In genomic region chr14:35386673-35387125, GRCh38 we compare ENCODE assay signal across 13 cellular contexts. TPM values are rescaled to one million over a fixed set of nuclear protein-coding genes. Genes with fewer than 3 reads are reported as not detected.
DNase-seq lines count a peak whose midpoint lies in the region; ATAC-seq, FAIRE-seq and TF ChIP-seq lines count a peak whose summit lies in the region.
"Had no signal": no experiment of that assay in that cellular context is flagged by ENCODE, and none has a peak within 500 bp of the region (broad histone marks: within the 10 kb centered on the region; RNA-seq: fewer than 3 reads in every experiment).

No MANE protein-coding gene starts in this region.

- H3K79me2 ChIP-seq in K562 (ENCODE audit: control insufficient read depth, insufficient read depth, low read length): no peaks in the 10 kb centered on the region

- no peaks in the 10 kb centered on the region for H3K27me3 Mint-ChIP-seq in natural killer cell treated with Interleukin-12 subunit alpha and Interleukin-12 subunit beta and Interleukin-15 and Interleukin-18, amount 100 ng/mL, for 72 hours
- no peaks in the 10 kb centered on the region for H3K27me3 Mint-ChIP-seq in natural killer cell (ENCODE audit: low read depth in 2 of 2)
- no peaks in the 10 kb centered on the region for H3K27me3 Mint-ChIP-seq in stimulated activated naive CD8-positive, alpha-beta T cell treated with anti-CD3 and anti-CD28 coated beads, Interleukin-15, amount 100 ng/mL, for 72 hours
- H3K27me3 Mint-ChIP-seq: naive thymus-derived CD8-positive, alpha-beta T cell had no signal

- POLR2A ChIA-PET in K562 (lab: Yijun Ruan, JAX) (interaction anchor here (0.6 to 3.3 kb wide), 5 partner anchors 12 to 218 kb away, joined by 3 to 16 read pairs (median 4); partner anchors contain the start of gene PSMA6), HEK293T (lab: Yijun Ruan, JAX) (interaction anchor here (1.8 kb wide), 1 partner anchor 17 kb away, joined by 5 read pairs; no protein-coding TSS in a partner anchor)

- H2AFZ ChIP-seq in K562 (ENCODE audit: low read depth, low read length): peak overlapping the region; percentile 82

- WGBS in K562 (ENCODE audit: insufficient coverage, low coverage, missing lambda C conversion rate): 2% methylated on average over 12 of the region's 12 CpGs

- H3K36me3 Mint-ChIP-seq in natural killer cell treated with Interleukin-12 subunit alpha and Interleukin-12 subunit beta and Interleukin-15 and Interleukin-18, amount 100 ng/mL, for 72 hours: no peaks in the 10 kb centered on the region
- H3K36me3 Mint-ChIP-seq in natural killer cell: no peaks in the 10 kb centered on the region
- H3K36me3 Mint-ChIP-seq: naive thymus-derived CD8-positive, alpha-beta T cell had no signal

- peaks cover 5% of the 10 kb centered on the region in 2 donors for H3K4me1 Mint-ChIP-seq in natural killer cell treated with Interleukin-12 subunit alpha and Interleukin-12 subunit beta and Interleukin-15 and Interleukin-18, amount 100 ng/mL, for 72 hours (ENCODE audit: low read depth in 2 of 2)
- H3K4me1 Mint-ChIP-seq in natural killer cell: no peaks in the 10 kb centered on the region
- no peaks in the 10 kb centered on the region for H3K4me1 Mint-ChIP-seq in stimulated activated naive CD8-positive, alpha-beta T cell treated with anti-CD3 and anti-CD28 coated beads, Interleukin-15, amount 100 ng/mL, for 72 hours

- H3K9me3 ChIP-seq in K562 (replicated peaks; ENCODE audit: control insufficient read depth, insufficient read depth, low read depth, low read length) (no peaks in the 10 kb centered on the region), vagina (no peaks in the 10 kb centered on the region)

- peak overlapping the region in 1 of 2 experiments; percentile 47; a peak in 2 of 4 replicates for H3K9ac ChIP-seq in K562 (ENCODE audit: insufficient read depth in 1 of 2, low read depth in 2 of 2, low read length in 2 of 2)

- no peak for TF ChIP-seq EP300 in K562 (IDR thresholded peaks at IDR 0.05; ENCODE audit: low read length)

- peaks cover 36 to 42% of the 10 kb centered on the region in 2 experiments; a peak in 4 of 5 replicates for H3K4me1 ChIP-seq in K562 (replicated peaks in 1 of 2; ENCODE audit: control insufficient read depth in 2 of 2, insufficient read depth in 2 of 2, low read length in 2 of 2)
- H3K4me1 ChIP-seq in vagina: peaks cover 49% of the 10 kb centered on the region

- BruUV-seq in K562 (replicated peaks; lab: Mats Ljungman, UMichigan): no TSS peak

- ATAC-seq in natural killer cell treated with Interleukin-12 subunit alpha and Interleukin-12 subunit beta and Interleukin-15 and Interleukin-18, amount 100 ng/mL, for 72 hours: no peak
- ATAC-seq in natural killer cell (no peak), K562 (peak; percentile 94), HG02610 (IDR thresholded peaks at IDR 0.05; ENCODE audit: unreplicated experiment) (no peak)
- no peak for ATAC-seq in stimulated activated naive CD8-positive, alpha-beta T cell treated with anti-CD3 and anti-CD28 coated beads, Interleukin-15, amount 100 ng/mL, for 72 hours
- ATAC-seq: naive thymus-derived CD8-positive, alpha-beta T cell had no signal

- H3K36me3 ChIP-seq in K562 (ENCODE audit: control insufficient read depth, insufficient read depth, low read length) (no peaks in the 10 kb centered on the region), vagina (no peaks in the 10 kb centered on the region)

- DNase-seq in natural killer cell treated with Interleukin-12 subunit alpha and Interleukin-12 subunit beta and Interleukin-15 and Interleukin-18, amount 100 ng/mL, for 72 hours (ENCODE audit: low spot score): peak; percentile 54
- no peak for DNase-seq in natural killer cell
- DNase-seq in K562 (ENCODE audit: extremely low read depth in 1 of 4, low spot score in 3 of 4): peak in 2 of 4 experiments; percentile 76 to 92
- peak; percentile 48 for DNase-seq in kidney tubule cell (ENCODE audit: low spot score)
- DNase-seq in vagina (ENCODE audit: extremely low spot score in 2 of 2): no peak
- no peak for DNase-seq in stimulated activated naive CD8-positive, alpha-beta T cell treated with anti-CD3 and anti-CD28 coated beads, Interleukin-15, amount 100 ng/mL, for 72 hours
- no peak for DNase-seq in HEK293T (ENCODE audit: extremely low spot score)
- DNase-seq: activated CD4-positive, alpha-beta T cell treated with anti-CD3 and anti-CD28 coated beads for 1 hour; activated effector memory CD4-positive, alpha-beta T cell treated with anti-CD3 and anti-CD28 coated beads, Interleukin-2, amount 50 U/mL, for 16 hours; naive thymus-derived CD8-positive, alpha-beta T cell; stimulated activated CD4-positive, alpha-beta T cell treated with anti-CD3 and anti-CD28 coated beads, Interleukin-4, amount 100 ng/mL, for 24 hours had no signal

- H3K9me1 ChIP-seq in K562 (ENCODE audit: control insufficient read depth, insufficient read depth, low read length): no peaks in the 10 kb centered on the region

- no peaks in the 10 kb centered on the region for H3K27me3 ChIP-seq in K562 (ENCODE audit: control insufficient read depth in 2 of 2, insufficient read depth in 2 of 2, low read length in 2 of 2)
- H3K27me3 ChIP-seq in vagina: no peaks in the 10 kb centered on the region

- no peak for TF ChIP-seq RAD21 in K562 (CRISPR knock-in tag; conservative IDR thresholded peaks at IDR 0.05 in 1 of 2, IDR thresholded peaks at IDR 0.05 in 1 of 2)

- peak overlapping the region; percentile 77 for H3K4me2 ChIP-seq in K562 (ENCODE audit: insufficient read depth, low read length)

- intact Hi-C loops in natural killer cell (cut with micrococcal nuclease) (no loop called here), K562 (cut with micrococcal nuclease) (no loop called here), vagina (cut with DNase I) (no loop called here)

- CTCF ChIA-PET in K562 (lab: Yijun Ruan, JAX; ENCODE audit: low intra/inter-chr PET ratio) (no interaction called here), HEK293T (lab: Yijun Ruan, JAX) (no interaction called here)

- H3K9me3 Mint-ChIP-seq in natural killer cell treated with Interleukin-12 subunit alpha and Interleukin-12 subunit beta and Interleukin-15 and Interleukin-18, amount 100 ng/mL, for 72 hours: no peaks in the 10 kb centered on the region
- no peaks in the 10 kb centered on the region for H3K9me3 Mint-ChIP-seq in natural killer cell
- H3K9me3 Mint-ChIP-seq in stimulated activated naive CD8-positive, alpha-beta T cell treated with anti-CD3 and anti-CD28 coated beads, Interleukin-15, amount 100 ng/mL, for 72 hours: no peaks in the 10 kb centered on the region
- H3K9me3 Mint-ChIP-seq: dendritic cell treated with granulocyte-macrophage colony-stimulating factor and Interleukin-4, amounts not matched to agents 40 ng/mL and 50 ng/mL, for 4 days; naive thymus-derived CD8-positive, alpha-beta T cell had no signal

- no peak overlapping the region for H3K4me3 Mint-ChIP-seq in natural killer cell treated with Interleukin-12 subunit alpha and Interleukin-12 subunit beta and Interleukin-15 and Interleukin-18, amount 100 ng/mL, for 72 hours
- H3K4me3 Mint-ChIP-seq in natural killer cell: no peak overlapping the region
- no peak overlapping the region for H3K4me3 Mint-ChIP-seq in stimulated activated naive CD8-positive, alpha-beta T cell treated with anti-CD3 and anti-CD28 coated beads, Interleukin-15, amount 100 ng/mL, for 72 hours
- H3K4me3 Mint-ChIP-seq: dendritic cell treated with granulocyte-macrophage colony-stimulating factor and Interleukin-4, amounts not matched to agents 40 ng/mL and 50 ng/mL, for 4 days; naive thymus-derived CD8-positive, alpha-beta T cell had no signal

- H3K27ac ChIP-seq in K562 (ENCODE audit: extremely low read depth, low read depth, low read length) (peak overlapping the region; percentile 83), vagina (peak overlapping the region; percentile 91)

- no peak overlapping the region for H3K4me3 ChIP-seq in K562
- H3K4me3 ChIP-seq in vagina: no peak overlapping the region

- H3K27ac Mint-ChIP-seq in natural killer cell treated with Interleukin-12 subunit alpha and Interleukin-12 subunit beta and Interleukin-15 and Interleukin-18, amount 100 ng/mL, for 72 hours: no peak overlapping the region
- H3K27ac Mint-ChIP-seq in natural killer cell: no peak overlapping the region
- H3K27ac Mint-ChIP-seq in stimulated activated naive CD8-positive, alpha-beta T cell treated with anti-CD3 and anti-CD28 coated beads, Interleukin-15, amount 100 ng/mL, for 72 hours: no peak overlapping the region
- H3K27ac Mint-ChIP-seq: dendritic cell treated with granulocyte-macrophage colony-stimulating factor and Interleukin-4, amounts not matched to agents 40 ng/mL and 50 ng/mL, for 4 days had no signal

- H4K20me1 ChIP-seq in K562 (replicated peaks; ENCODE audit: control insufficient read depth, insufficient read depth, low read length): no peaks in the 10 kb centered on the region

- peak; percentile 96 for FAIRE-seq in K562 (lab: Jason Lieb, UNC)

- TF ChIP-seq POLR2A in K562 (conservative IDR thresholded peaks at IDR 0.05): peak; percentile 60; the same call in 1 of the 2 replicates
- TF ChIP-seq POLR2A in vagina (IDR thresholded peaks at IDR 0.05): no peak

- TF ChIP-seq CTCF in natural killer cell (IDR thresholded peaks at IDR 0.05): no peak
- TF ChIP-seq CTCF in K562 (IDR thresholded peaks at IDR 0.05 in 2 of 3, conservative IDR thresholded peaks at IDR 0.05 in 1 of 3; ENCODE audit: insufficient read depth in 2 of 3, low read depth in 1 of 3, low read length in 3 of 3): no peak
- no peak for TF ChIP-seq CTCF in vagina (IDR thresholded peaks at IDR 0.05)

- in situ Hi-C loops in K562 (cut with MboI): no loop called here

RNA-seq across cellular contexts. Expression of gene NFKBIA, which starts 17.9 kb away (rescaled TPM):
- total RNA-seq in natural killer cell treated with Interleukin-12 subunit alpha and Interleukin-12 subunit beta and Interleukin-15 and Interleukin-18, amount 100 ng/mL, for 72 hours: 1,000 to 10,000 TPM; 1,092 to 1,804 TPM
- total RNA-seq in natural killer cell (1,000 to 10,000 TPM; 2,039 to 3,339 (median 2,499) TPM), K562 (2014; rRNA removed) (20.9 and 39.6 TPM in 2 replicates), K562 (2014; rRNA removed; fragmentation: Illumina TruSeq; extraction: Trizol) (16.7 and 17.7 TPM in 2 replicates), K562 (2015; rRNA removed; fragmentation: Illumina TruSeq; extraction: Trizol) (31.8 and 34.5 TPM in 2 replicates), K562 (2021) (21.3 and 22.7 TPM in 2 replicates), vagina (1,179 TPM)
- total RNA-seq in K562 (2011; cell fraction: chromatin; rRNA removed; ENCODE audit: low replicate concordance): 39.0 and 119 TPM in 2 replicates
- 77.4 and 121 TPM in 2 replicates for total RNA-seq in K562 (2011; cell fraction: nucleolus; rRNA removed)
- 50.6 and 60.0 TPM in 2 replicates for total RNA-seq in K562 (2011; cell fraction: nucleoplasm; rRNA removed)
- polyA plus RNA-seq in K562 (2011; rRNA removed) (15.0 and 23.8 TPM in 2 replicates), K562 (2014; fragmentation: Illumina TruSeq; extraction: Trizol) (23.8 and 24.4 TPM in 2 replicates), K562 (2014; fragmentation: Nextera tagmentation; extraction: Ambion mirVana) (1 to 10 TPM; 6.9 to 8.8 TPM), K562 (2014; rRNA removed) (15.3 and 18.2 TPM in 2 replicates)
- polyA plus RNA-seq in K562 (2011; cell fraction: cytosol; rRNA removed): 17.5 and 26.1 TPM in 2 replicates
- polyA plus RNA-seq in K562 (2011; cell fraction: nucleus; rRNA removed): 75.3 and 106 TPM in 2 replicates
- polyA plus RNA-seq in K562 (2012): 23.5 and 32.0 TPM in 2 replicates
- polyA minus RNA-seq in K562 (2011; rRNA and poly(A)+ RNA removed): 19.5 and 24.3 TPM in 2 replicates
- polyA minus RNA-seq in K562 (2011; cell fraction: cytosol; rRNA and poly(A)+ RNA removed): 17.6 and 21.0 TPM in 2 replicates
- 67.9 and 90.0 TPM in 2 replicates for polyA minus RNA-seq in K562 (2011; cell fraction: nucleus; rRNA and poly(A)+ RNA removed)

Comparison
In these comparisons a context has a peak if more than half of its experiments do, and no peak if none do; other contexts are left out.
1. DNase-seq: peak in natural killer cell treated with Interleukin-12 subunit alpha and Interleukin-12 subunit beta and Interleukin-15 and Interleukin-18, amount 100 ng/mL, for 72 hours (single experiment) and kidney tubule cell (single experiment); none in natural killer cell (single experiment), vagina (0 of 2), stimulated activated naive CD8-positive, alpha-beta T cell treated with anti-CD3 and anti-CD28 coated beads, Interleukin-15, amount 100 ng/mL, for 72 hours (0 of 2) and HEK293T (single experiment).